Comparison of ENCODE assay signal across 6 cellular contexts in the genomic region with DNA sequence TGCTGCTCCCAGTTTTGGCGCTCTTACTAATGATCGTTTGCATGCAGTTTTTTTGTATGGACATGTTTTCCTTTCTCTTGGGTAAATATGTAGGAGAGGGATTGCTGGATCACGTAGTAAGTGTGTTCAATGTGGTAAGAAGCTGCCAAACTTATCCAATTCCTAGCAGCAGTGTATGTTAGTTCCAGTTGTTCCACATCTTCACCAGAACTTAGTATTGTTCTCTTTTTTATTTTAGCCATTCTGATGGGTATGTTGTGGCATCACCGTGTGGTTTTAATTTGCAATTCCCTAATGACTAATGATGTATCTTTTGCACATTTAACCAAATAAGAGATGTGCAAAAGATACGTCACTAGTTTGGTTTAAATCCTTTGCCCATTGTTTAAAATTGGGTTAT.
"Had no signal": no experiment of that assay in that cellular context is flagged by ENCODE, and none has a peak within 500 bp of the region (broad histone marks: within the 10 kb centered on the region; RNA-seq: fewer than 3 reads in every experiment).

No MANE protein-coding gene starts in this region.

- H3K4me1 Mint-ChIP-seq: GM23338 had no signal

- H3K4me2 ChIP-seq: GM23338 had no signal

- H3K27ac Mint-ChIP-seq: GM23338, H9, HFFc6 had no signal

- ATAC-seq: GM23338 had no signal

- H3K4me3 ChIP-seq: GM23338 had no signal

- DNase-seq: H9, HCEC 1CT, HFFc6, IMR-90, KBM-7 had no signal

- H3K4me3 Mint-ChIP-seq: GM23338, H9, HFFc6 had no signal

- H2AFZ ChIP-seq: GM23338 had no signal
